11 cellular contexts compared by ENCODE assay signal in the genomic region with DNA sequence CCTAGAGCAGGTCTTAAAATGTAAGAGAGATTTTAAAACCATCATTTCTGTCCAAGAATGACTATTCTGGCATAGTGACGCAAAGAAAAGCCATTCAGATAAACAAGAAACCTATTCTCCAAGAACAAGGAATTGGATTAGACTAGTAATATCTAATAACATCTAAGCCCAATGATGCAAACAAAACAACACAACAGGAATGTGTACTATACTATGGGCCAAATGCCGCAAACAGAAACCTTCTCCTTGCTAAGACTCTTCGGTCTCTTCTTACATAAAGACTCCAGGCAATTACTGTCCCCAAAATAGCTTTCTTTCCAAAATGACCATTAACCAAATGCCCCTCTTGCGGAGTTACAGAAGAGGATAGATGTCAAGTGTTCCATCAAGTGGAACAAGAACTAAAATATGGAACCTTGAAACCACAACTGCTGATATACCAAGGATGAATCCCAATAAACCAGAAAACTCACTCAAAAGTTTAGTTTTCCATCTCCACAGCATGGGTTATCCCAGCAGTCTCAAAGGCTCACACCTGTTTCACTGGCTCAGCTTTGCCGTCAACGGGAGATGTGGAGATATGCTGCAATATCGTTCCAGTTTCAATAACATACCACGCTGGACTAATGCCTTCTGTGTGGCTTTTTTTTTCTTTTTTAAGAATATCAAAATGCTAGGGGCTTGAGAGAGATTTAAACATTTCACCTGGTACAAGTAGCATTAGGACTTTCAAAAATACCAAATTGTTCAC.
DNase-seq lines count a peak whose midpoint lies in the region; ATAC-seq and TF ChIP-seq lines count a peak whose summit lies in the region.
"Had no signal": no experiment of that assay in that cellular context is flagged by ENCODE, and none has a peak within 500 bp of the region (broad histone marks: within the 10 kb centered on the region; RNA-seq: fewer than 3 reads in every experiment).

No MANE protein-coding gene starts in this region.

- H3K4me2 ChIP-seq in OCI-LY3 (ENCODE audit: low read length) (peak overlapping the region; percentile 59), skeletal muscle satellite cell (ENCODE audit: low read length) (peak overlapping the region; percentile 45)

- ATAC-seq in GM19324 (IDR thresholded peaks at IDR 0.05; ENCODE audit: low FRiP score, unreplicated experiment) (peak; percentile 11), GM19452 (IDR thresholded peaks at IDR 0.05; ENCODE audit: unreplicated experiment) (no peak), left lobe of liver (no peak)

- H3K9ac ChIP-seq in OCI-LY3 (ENCODE audit: low read length) (no peak overlapping the region), skeletal muscle satellite cell (ENCODE audit: low read depth, low read length) (peak overlapping the region; percentile 69)

- H3K27ac ChIP-seq in OCI-LY3 (ENCODE audit: low read length) = peak overlapping the region; percentile 56
- peak overlapping the region in 3 of 4 donors; percentile 45 to 62 (median 60) for H3K27ac ChIP-seq in esophagus squamous epithelium

- peak overlapping the region; percentile 37 for H3K4me3 ChIP-seq in OCI-LY3 (ENCODE audit: low read length)
- H3K4me3 ChIP-seq in esophagus squamous epithelium = no peak overlapping the region
- peak overlapping the region; percentile 21 for H3K4me3 ChIP-seq in skeletal muscle satellite cell (ENCODE audit: low read length)

- H3K36me3 ChIP-seq in OCI-LY3 (replicated peaks; ENCODE audit: low read depth, low read length) (no peaks in the 10 kb centered on the region), esophagus squamous epithelium (no peaks in the 10 kb centered on the region), skeletal muscle satellite cell (ENCODE audit: insufficient read depth, low read length) (no peaks in the 10 kb centered on the region)

- peaks cover 96% of the 10 kb centered on the region for H4K20me1 ChIP-seq in OCI-LY3 (ENCODE audit: insufficient read depth, low read length)

- peaks cover 100% of the 10 kb centered on the region for H3K79me2 ChIP-seq in OCI-LY3 (ENCODE audit: low read length)

- no peak for TF ChIP-seq CTCF in OCI-LY3 (IDR thresholded peaks at IDR 0.05; ENCODE audit: low read depth, low read length)
- no peak for TF ChIP-seq CTCF in esophagus squamous epithelium (IDR thresholded peaks at IDR 0.05)

- no peaks in the 10 kb centered on the region for H3K27me3 ChIP-seq in OCI-LY3 (ENCODE audit: low read depth, low read length)
- no peaks in the 10 kb centered on the region for H3K27me3 ChIP-seq in esophagus squamous epithelium
- no peaks in the 10 kb centered on the region for H3K27me3 ChIP-seq in skeletal muscle satellite cell (ENCODE audit: control insufficient read depth, insufficient read depth, low read length)

- WGBS in esophagus squamous epithelium, 2 donors = 84 to 90% methylated on average over 8 of the region's 8 CpGs

- intact Hi-C loops in esophagus squamous epithelium (cut with DNase I) = no loop called here

- DNase-seq in esophagus squamous epithelium (lab: John Stamatoyannopoulos, UW) (no peak), NCI-H1048 (lab: John Stamatoyannopoulos, UW) (no peak), left lobe of liver (ENCODE audit: low spot score) (no peak)
- no peak for DNase-seq in activated CD4-positive, CD25-positive, alpha-beta regulatory T cell treated with anti-CD3 and anti-CD28 coated beads, Interleukin-2, amount 50 U/mL, for 72 hours
- DNase-seq: IMR-90, NCI-H226, T-helper 9 cell had no signal

- TF ChIP-seq POLR2A in esophagus squamous epithelium (IDR thresholded peaks at IDR 0.05) = no peak

- H2AFZ ChIP-seq in OCI-LY3 (ENCODE audit: low read depth, low read length) = no peak overlapping the region

- H3K9me3 ChIP-seq in OCI-LY3 (ENCODE audit: insufficient read depth, low read length) (no peaks in the 10 kb centered on the region), esophagus squamous epithelium (no peaks in the 10 kb centered on the region), skeletal muscle satellite cell (replicated peaks; ENCODE audit: low read length) (no peaks in the 10 kb centered on the region)

- H3K4me1 ChIP-seq in OCI-LY3 (ENCODE audit: low read length) = peaks cover 50% of the 10 kb centered on the region
- H3K4me1 ChIP-seq in esophagus squamous epithelium = peaks cover 11 to 69% (median 38%) of the 10 kb centered on the region in 3 donors
- H3K4me1 ChIP-seq in skeletal muscle satellite cell (ENCODE audit: control insufficient read depth, insufficient read depth, low read length) = peaks cover 39% of the 10 kb centered on the region

Comparison
In these comparisons a context has a peak if more than half of its experiments do, and no peak if none do; other contexts are left out.
1. H3K4me3 ChIP-seq: peak in OCI-LY3 (single experiment) and skeletal muscle satellite cell (single experiment); none in esophagus squamous epithelium (0 of 4).